23 cellular contexts compared by ENCODE assay signal in genomic region chr2:186105016-186105415, GRCh38.
DNase-seq lines count a peak whose midpoint lies in the region; ATAC-seq, FAIRE-seq and TF ChIP-seq lines count a peak whose summit lies in the region.
"Had no signal": no experiment of that assay in that cellular context is flagged by ENCODE, and none has a peak within 500 bp of the region (broad histone marks: within the 10 kb centered on the region; RNA-seq: fewer than 3 reads in every experiment).

No MANE protein-coding gene starts in this region.

- H3K4me1 Mint-ChIP-seq in neural progenitor cell = peaks cover 10% of the 10 kb centered on the region

- no peak for FAIRE-seq in endothelial cell of umbilical vein (lab: Jason Lieb, UNC)
- FAIRE-seq: A549, HTR-8/SVneo had no signal

- H2AFZ ChIP-seq in endothelial cell of umbilical vein (ENCODE audit: low read depth, low read length) (no peak overlapping the region), neural progenitor cell (replicated peaks) (no peak overlapping the region)

- POLR2A ChIA-PET in endothelial cell of umbilical vein (lab: Charles Lee) = no interaction called here

- H3K4me1 ChIP-seq in endothelial cell of umbilical vein (ENCODE audit: control insufficient read depth, extremely low read depth, insufficient read depth, low read length) (peaks cover 7% of the 10 kb centered on the region), neural progenitor cell (no peaks in the 10 kb centered on the region), lower lobe of right lung (no peaks in the 10 kb centered on the region), uterus (no peaks in the 10 kb centered on the region)
- H3K4me1 ChIP-seq: A549 had no signal

- BruUV-seq in endothelial cell of umbilical vein (replicated peaks; lab: Mats Ljungman, UMichigan) = no TSS peak

- H3K36me3 Mint-ChIP-seq in neural progenitor cell = peaks cover 1% of the 10 kb centered on the region
- H3K36me3 Mint-ChIP-seq: CD4-positive, alpha-beta memory T cell had no signal

- H3K9me1 ChIP-seq in endothelial cell of umbilical vein (replicated peaks; ENCODE audit: control insufficient read depth, extremely low read depth, insufficient read depth, low read length) = no peaks in the 10 kb centered on the region

- CTCF ChIA-PET in endothelial cell of umbilical vein (lab: Charles Lee) = no interaction called here

- dilution Hi-C loops in endothelial cell of umbilical vein (cut with MboI; ENCODE audit: extremely low pct_ligation_motif_present, low sequenced_read_pairs) = no loop called here

- H3K27ac ChIP-seq in endothelial cell of umbilical vein (ENCODE audit: insufficient read depth, low read depth, low read length) = no peak overlapping the region
- H3K27ac ChIP-seq in neural progenitor cell = no peak overlapping the region
- no peak overlapping the region for H3K27ac ChIP-seq in lower lobe of right lung
- no peak overlapping the region for H3K27ac ChIP-seq in uterus
- H3K27ac ChIP-seq: A549, BLaER1, HL-60, RWPE1 had no signal

- no peaks in the 10 kb centered on the region for H3K27me3 Mint-ChIP-seq in neural progenitor cell (ENCODE audit: insufficient read depth, low read depth)
- H3K27me3 Mint-ChIP-seq: CD4-positive, alpha-beta memory T cell had no signal

- H3K79me2 ChIP-seq in endothelial cell of umbilical vein (ENCODE audit: control insufficient read depth, insufficient read depth, low read length) = no peaks in the 10 kb centered on the region
- no peaks in the 10 kb centered on the region for H3K79me2 ChIP-seq in neural progenitor cell (ENCODE audit: low read depth)

- DNase-seq in HPDE6-E6E7 (ENCODE audit: extremely low spot score) (peak; percentile 5), endothelial cell of umbilical vein (ENCODE audit: low read depth, low spot score) (peak; percentile 65), neural progenitor cell (ENCODE audit: low spot score) (no peak), lower lobe of right lung (no peak), NCI-H748 treated with DMSO at 0.1 percent for 48 hours (lab: John Stamatoyannopoulos, UW) (no peak), uterus (no peak), NCI-H345 treated with DMSO at 0.1 percent for 48 hours (lab: John Stamatoyannopoulos, UW; ENCODE audit: unreplicated experiment) (no peak)
- DNase-seq: CD4-positive, alpha-beta memory T cell; EL; HFFc6; IMR-90; MG63; NCI-H1048; NCI-H1436 treated with DMSO at 0.1 percent for 48 hours; NCI-H2029 treated with DMSO at 0.1 percent for 48 hours; NCI-H2171 treated with DMSO at 0.1 percent for 48 hours; NCI-H510A treated with DMSO at 0.1 percent for 48 hours had no signal

- H3K9me3 ChIP-seq in endothelial cell of umbilical vein (replicated peaks; ENCODE audit: control insufficient read depth, insufficient read depth, low read length) = no peaks in the 10 kb centered on the region
- no peaks in the 10 kb centered on the region for H3K9me3 ChIP-seq in neural progenitor cell (ENCODE audit: low read depth)
- peaks cover 3% of the 10 kb centered on the region for H3K9me3 ChIP-seq in lower lobe of right lung
- no peaks in the 10 kb centered on the region for H3K9me3 ChIP-seq in uterus
- H3K9me3 ChIP-seq: A549, MG63 had no signal

- H4K20me1 ChIP-seq in endothelial cell of umbilical vein (replicated peaks; ENCODE audit: control insufficient read depth, extremely low read depth, insufficient read depth, low read length) = no peaks in the 10 kb centered on the region
- no peaks in the 10 kb centered on the region for H4K20me1 ChIP-seq in neural progenitor cell (ENCODE audit: low read depth)
- H4K20me1 ChIP-seq: BLaER1 had no signal

- no peaks in the 10 kb centered on the region for H3K27me3 ChIP-seq in endothelial cell of umbilical vein (ENCODE audit: control insufficient read depth in 2 of 2, insufficient read depth in 2 of 2, low read length in 2 of 2)
- H3K27me3 ChIP-seq in neural progenitor cell = no peaks in the 10 kb centered on the region
- H3K27me3 ChIP-seq in lower lobe of right lung (ENCODE audit: low read depth) = no peaks in the 10 kb centered on the region
- no peaks in the 10 kb centered on the region for H3K27me3 ChIP-seq in uterus
- H3K27me3 ChIP-seq: BLaER1, MG63 had no signal

- no peaks in the 10 kb centered on the region for H3F3A ChIP-seq in neural progenitor cell (ENCODE audit: low read depth)

- peak; percentile 21; the same call in 1 of the 3 replicates for ATAC-seq in SK-N-SH treated with all-trans-retinoic acid at 6 μM for 48 hours
- ATAC-seq in lower lobe of right lung = no peak
- ATAC-seq: A549 had no signal

- H3K4me3 Mint-ChIP-seq in neural progenitor cell = no peak overlapping the region
- H3K4me3 Mint-ChIP-seq: CD4-positive, alpha-beta memory T cell; HFFc6 had no signal

- TF ChIP-seq POLR2A in endothelial cell of umbilical vein (IDR thresholded peaks at IDR 0.05; ENCODE audit: low read depth, low read length) (no peak), uterus (IDR thresholded peaks at IDR 0.05) (no peak)

- H3K27ac Mint-ChIP-seq in neural progenitor cell = peak overlapping the region; percentile 62
- H3K27ac Mint-ChIP-seq: CD4-positive, alpha-beta memory T cell; HFFc6 had no signal

- H3K36me3 ChIP-seq in endothelial cell of umbilical vein (ENCODE audit: control insufficient read depth in 2 of 2, extremely low read depth in 1 of 2, insufficient read depth in 2 of 2, low read length in 2 of 2) = no peaks in the 10 kb centered on the region
- no peaks in the 10 kb centered on the region for H3K36me3 ChIP-seq in neural progenitor cell
- no peaks in the 10 kb centered on the region for H3K36me3 ChIP-seq in lower lobe of right lung
- no peaks in the 10 kb centered on the region for H3K36me3 ChIP-seq in uterus
- H3K36me3 ChIP-seq: BLaER1, MG63 had no signal

- H3K4me3 ChIP-seq in endothelial cell of umbilical vein (replicated peaks in 1 of 3; ENCODE audit: insufficient read depth in 1 of 3, low read depth in 1 of 3, low read length in 3 of 3) (no peak overlapping the region), neural progenitor cell (no peak overlapping the region), lower lobe of right lung (no peak overlapping the region), uterus (no peak overlapping the region)
- H3K4me3 ChIP-seq: A549, BLaER1, MG63 had no signal

- TF ChIP-seq CTCF in endothelial cell of umbilical vein (IDR thresholded peaks at IDR 0.05; ENCODE audit: extremely low read depth in 1 of 2, insufficient read depth in 1 of 2, low read depth in 1 of 2, low read length in 2 of 2) (no peak), neural progenitor cell (IDR thresholded peaks at IDR 0.05) (no peak), lower lobe of right lung (IDR thresholded peaks at IDR 0.05) (no peak), uterus (IDR thresholded peaks at IDR 0.05) (no peak)

- no peak overlapping the region for H3K9ac ChIP-seq in endothelial cell of umbilical vein (replicated peaks; ENCODE audit: extremely low read depth, insufficient read depth, low read length)
- no peak overlapping the region for H3K9ac ChIP-seq in neural progenitor cell
- H3K9ac ChIP-seq: BLaER1 had no signal

- intact Hi-C loops in endothelial cell of umbilical vein (cut with micrococcal nuclease) (no loop called here), lower lobe of right lung (cut with DNase I) (no loop called here), uterus (cut with DNase I; ENCODE audit: low total_unique reads) (no loop called here)

- H3K4me2 ChIP-seq in endothelial cell of umbilical vein (ENCODE audit: insufficient read depth, low read length) = no peak overlapping the region
- no peak overlapping the region for H3K4me2 ChIP-seq in neural progenitor cell
- H3K4me2 ChIP-seq: A549, BLaER1 had no signal

- H3K9me3 Mint-ChIP-seq in neural progenitor cell = peaks cover 2% of the 10 kb centered on the region

TF ChIP-seq in SK-N-SH treated with all-trans-retinoic acid at 6 μM for 48 hours, 23 proteins besides CTCF, POLR2A, EP300 and RAD21:
- TF ChIP-seq ZNF8 (CRISPR knock-in tag; IDR thresholded peaks at IDR 0.05) (no peak), ZNF70 (CRISPR knock-in tag; IDR thresholded peaks at IDR 0.05) (no peak), TCF4 (CRISPR knock-in tag; IDR thresholded peaks at IDR 0.05; ENCODE audit: borderline replicate concordance) (no peak)

TF ChIP-seq in endothelial cell of umbilical vein, 7 proteins besides CTCF, POLR2A, EP300 and RAD21:
- TF ChIP-seq JUN (IDR thresholded peaks at IDR 0.05; ENCODE audit: borderline replicate concordance, insufficient read depth, insufficient read length, low read depth) = no peak
- no peak for TF ChIP-seq MAX (IDR thresholded peaks at IDR 0.05; ENCODE audit: insufficient read depth, insufficient read length)
- TF ChIP-seq POLR2AphosphoS5 (IDR thresholded peaks at IDR 0.05; ENCODE audit: insufficient read depth, low read depth, low read length) = no peak
- TF ChIP-seq MYC (IDR thresholded peaks at IDR 0.05; ENCODE audit: low read depth, low read length) = no peak
- TF ChIP-seq GATA2 (IDR thresholded peaks at IDR 0.05; ENCODE audit: insufficient read depth, insufficient read length, low read depth, low read length) = no peak
- no peak for TF ChIP-seq EZH2 (IDR thresholded peaks at IDR 0.05; ENCODE audit: borderline replicate concordance, low read depth, low read length, severe bottlenecking)
- TF ChIP-seq FOS (IDR thresholded peaks at IDR 0.05; ENCODE audit: borderline replicate concordance, insufficient read depth, low read length) = no peak

Comparison
In these comparisons a context has a peak if more than half of its experiments do, and no peak if none do; other contexts are left out.
1. DNase-seq: peak in HPDE6-E6E7 (single experiment) and endothelial cell of umbilical vein (single experiment); none in neural progenitor cell (single experiment), lower lobe of right lung (single experiment), NCI-H748 treated with DMSO at 0.1 percent for 48 hours (single experiment), uterus (0 of 2) and NCI-H345 treated with DMSO at 0.1 percent for 48 hours (single experiment).